Comparison of ENCODE assay signal across 17 cellular contexts in the genomic region with DNA sequence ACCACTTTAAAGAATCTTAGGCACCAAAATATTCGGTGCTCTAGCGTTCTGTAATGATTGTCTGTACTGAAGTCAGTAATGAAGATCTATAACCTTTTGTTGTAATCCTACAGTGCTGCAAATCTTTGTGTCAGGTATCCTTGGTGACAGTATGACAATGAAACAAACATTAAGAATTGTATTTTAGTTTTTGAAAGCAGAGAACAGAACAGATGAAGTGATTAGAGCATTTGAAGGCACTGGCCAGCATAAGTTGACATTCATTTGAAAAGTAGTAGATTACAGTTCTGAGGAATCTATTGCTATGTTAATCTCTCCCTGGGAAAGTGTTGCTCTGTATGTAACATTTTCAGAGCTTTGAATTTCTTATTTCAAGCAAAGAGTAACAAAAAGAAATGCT.
DNase-seq lines count a peak whose midpoint lies in the region; ATAC-seq and TF ChIP-seq lines count a peak whose summit lies in the region.
"Had no signal": no experiment of that assay in that cellular context is flagged by ENCODE, and none has a peak within 500 bp of the region (broad histone marks: within the 10 kb centered on the region; RNA-seq: fewer than 3 reads in every experiment).

No MANE protein-coding gene starts in this region.

- H3K36me3 ChIP-seq in GM23338 (ENCODE audit: insufficient read depth) (no peaks in the 10 kb centered on the region), SU-DHL-6 (ENCODE audit: low read length) (no peaks in the 10 kb centered on the region)
- H3K36me3 ChIP-seq: BLaER1 treated with 17β-estradiol and CSF1 and Interleukin-3, amounts not matched to agents 10 nM and 100 nM had no signal

- H3K27me3 Mint-ChIP-seq in GM23338 (ENCODE audit: insufficient read depth, low read depth, poor library complexity) = no peaks in the 10 kb centered on the region
- H3K27me3 Mint-ChIP-seq: B cell; CD4-positive, alpha-beta T cell had no signal

- H3K9me3 ChIP-seq in SU-DHL-6 (ENCODE audit: insufficient read depth, low read length) = peaks cover 10% of the 10 kb centered on the region; the same call in 1 of the 2 replicates
- H3K9me3 ChIP-seq: A549 had no signal

- 0 out of 2 replicates have a peak overlapping the region, but pooled peaks have one; percentile 4 for H3K27ac Mint-ChIP-seq in GM23338
- H3K27ac Mint-ChIP-seq: B cell; CD4-positive, alpha-beta T cell; CD8-positive, alpha-beta T cell had no signal

- no peak overlapping the region for H3K27ac ChIP-seq in GM23338 (ENCODE audit: low read depth)
- no peak overlapping the region for H3K27ac ChIP-seq in SU-DHL-6 (ENCODE audit: low read depth, low read length)
- H3K27ac ChIP-seq: 22Rv1; A549; BLaER1 treated with 17β-estradiol and CSF1 and Interleukin-3, amounts not matched to agents 10 nM and 100 nM; C4-2B had no signal

- H3K79me2 ChIP-seq in GM23338 (replicated peaks; ENCODE audit: insufficient read depth) = no peaks in the 10 kb centered on the region
- H3K79me2 ChIP-seq in SU-DHL-6 (ENCODE audit: insufficient read depth, low read length) = no peaks in the 10 kb centered on the region

- H3K4me3 Mint-ChIP-seq in GM23338 = no peak overlapping the region
- H3K4me3 Mint-ChIP-seq: B cell; CD4-positive, alpha-beta T cell; CD8-positive, alpha-beta T cell had no signal

- no peak overlapping the region for H2AFZ ChIP-seq in GM23338
- peak overlapping the region; percentile 4 for H2AFZ ChIP-seq in SU-DHL-6 (ENCODE audit: low read depth, low read length, severe bottlenecking)

- H3K9me2 ChIP-seq in GM23338 (ENCODE audit: insufficient read depth) = no peaks in the 10 kb centered on the region
- H3K9me2 ChIP-seq in SU-DHL-6 (replicated peaks; ENCODE audit: insufficient read depth, low read length) = no peaks in the 10 kb centered on the region

- H3K9me3 Mint-ChIP-seq in GM23338 = peaks cover 28% of the 10 kb centered on the region

- no peak overlapping the region for H3K4me2 ChIP-seq in GM23338
- H3K4me2 ChIP-seq in SU-DHL-6 (ENCODE audit: low read depth, low read length, poor library complexity, severe bottlenecking) = no peak overlapping the region
- H3K4me2 ChIP-seq: A549; BLaER1 treated with 17β-estradiol and CSF1 and Interleukin-3, amounts not matched to agents 10 nM and 100 nM had no signal

- H3F3A ChIP-seq in GM23338 (replicated peaks; ENCODE audit: low read depth) (no peaks in the 10 kb centered on the region), SU-DHL-6 (ENCODE audit: insufficient read depth) (no peaks in the 10 kb centered on the region)

- H3K4me3 ChIP-seq in GM23338 = no peak overlapping the region
- H3K4me3 ChIP-seq in SU-DHL-6 (ENCODE audit: insufficient read depth, low read length, poor library complexity, severe bottlenecking) = no peak overlapping the region
- H3K4me3 ChIP-seq in retinal pigment epithelial cell (ENCODE audit: low read length) = no peak overlapping the region
- H3K4me3 ChIP-seq: A549; BLaER1 treated with 17β-estradiol and CSF1 and Interleukin-3, amounts not matched to agents 10 nM and 100 nM had no signal

- peaks cover 14% of the 10 kb centered on the region; the same call in 1 of the 2 replicates for H3K4me1 ChIP-seq in GM23338 (ENCODE audit: insufficient read depth)
- H3K4me1 ChIP-seq: A549; BLaER1 treated with 17β-estradiol and CSF1 and Interleukin-3, amounts not matched to agents 10 nM and 100 nM; Caco-2 had no signal

- DNase-seq in GM23338 (ENCODE audit: low spot score) (no peak), retinal pigment epithelial cell (ENCODE audit: low read depth) (peak; percentile 44)
- DNase-seq: AML-193; Caco-2; Calu3; CD4-positive, alpha-beta T cell; CD8-positive, alpha-beta T cell; DMS79 treated with DMSO at 0.1 percent for 48 hours; GF-D8 had no signal

- TF ChIP-seq CTCF in GM23338 (conservative IDR thresholded peaks at IDR 0.05; ENCODE audit: low read depth in 2 of 2) (no peak), SU-DHL-6 (IDR thresholded peaks at IDR 0.05; ENCODE audit: insufficient read depth, low read length, poor library complexity, severe bottlenecking) (no peak), retinal pigment epithelial cell (conservative IDR thresholded peaks at IDR 0.05; ENCODE audit: low read depth, low read length) (no peak)

- H3K4me1 Mint-ChIP-seq in GM23338 = peaks cover 14% of the 10 kb centered on the region
- H3K4me1 Mint-ChIP-seq: B cell had no signal

- no peaks in the 10 kb centered on the region for H3K27me3 ChIP-seq in GM23338 (ENCODE audit: insufficient read depth)
- H3K27me3 ChIP-seq in SU-DHL-6 (ENCODE audit: low read length) = no peaks in the 10 kb centered on the region
- H3K27me3 ChIP-seq: BLaER1 treated with 17β-estradiol and CSF1 and Interleukin-3, amounts not matched to agents 10 nM and 100 nM had no signal

- ATAC-seq in GM23338 (no peak), GM19455 (IDR thresholded peaks at IDR 0.05; ENCODE audit: unreplicated experiment) (no peak), HG02973 (IDR thresholded peaks at IDR 0.05; ENCODE audit: unreplicated experiment) (no peak)
- ATAC-seq: A549; CD8-positive, alpha-beta T cell had no signal

- H3K36me3 Mint-ChIP-seq in GM23338 (ENCODE audit: low read depth) = peaks cover 23% of the 10 kb centered on the region
- H3K36me3 Mint-ChIP-seq: CD8-positive, alpha-beta T cell had no signal

- H3K9ac ChIP-seq in SU-DHL-6 (ENCODE audit: low read length) = no peak overlapping the region
- H3K9ac ChIP-seq: BLaER1 treated with 17β-estradiol and CSF1 and Interleukin-3, amounts not matched to agents 10 nM and 100 nM had no signal

- no peaks in the 10 kb centered on the region for H4K20me1 ChIP-seq in GM23338 (replicated peaks; ENCODE audit: insufficient read depth)
- H4K20me1 ChIP-seq in SU-DHL-6 (ENCODE audit: low read depth, low read length) = no peaks in the 10 kb centered on the region
- H4K20me1 ChIP-seq: BLaER1 treated with 17β-estradiol and CSF1 and Interleukin-3, amounts not matched to agents 10 nM and 100 nM had no signal

TF ChIP-seq in GM23338, 12 proteins besides CTCF, POLR2A, EP300 and RAD21 (continues in another document):
- TF ChIP-seq, protein P1, sequence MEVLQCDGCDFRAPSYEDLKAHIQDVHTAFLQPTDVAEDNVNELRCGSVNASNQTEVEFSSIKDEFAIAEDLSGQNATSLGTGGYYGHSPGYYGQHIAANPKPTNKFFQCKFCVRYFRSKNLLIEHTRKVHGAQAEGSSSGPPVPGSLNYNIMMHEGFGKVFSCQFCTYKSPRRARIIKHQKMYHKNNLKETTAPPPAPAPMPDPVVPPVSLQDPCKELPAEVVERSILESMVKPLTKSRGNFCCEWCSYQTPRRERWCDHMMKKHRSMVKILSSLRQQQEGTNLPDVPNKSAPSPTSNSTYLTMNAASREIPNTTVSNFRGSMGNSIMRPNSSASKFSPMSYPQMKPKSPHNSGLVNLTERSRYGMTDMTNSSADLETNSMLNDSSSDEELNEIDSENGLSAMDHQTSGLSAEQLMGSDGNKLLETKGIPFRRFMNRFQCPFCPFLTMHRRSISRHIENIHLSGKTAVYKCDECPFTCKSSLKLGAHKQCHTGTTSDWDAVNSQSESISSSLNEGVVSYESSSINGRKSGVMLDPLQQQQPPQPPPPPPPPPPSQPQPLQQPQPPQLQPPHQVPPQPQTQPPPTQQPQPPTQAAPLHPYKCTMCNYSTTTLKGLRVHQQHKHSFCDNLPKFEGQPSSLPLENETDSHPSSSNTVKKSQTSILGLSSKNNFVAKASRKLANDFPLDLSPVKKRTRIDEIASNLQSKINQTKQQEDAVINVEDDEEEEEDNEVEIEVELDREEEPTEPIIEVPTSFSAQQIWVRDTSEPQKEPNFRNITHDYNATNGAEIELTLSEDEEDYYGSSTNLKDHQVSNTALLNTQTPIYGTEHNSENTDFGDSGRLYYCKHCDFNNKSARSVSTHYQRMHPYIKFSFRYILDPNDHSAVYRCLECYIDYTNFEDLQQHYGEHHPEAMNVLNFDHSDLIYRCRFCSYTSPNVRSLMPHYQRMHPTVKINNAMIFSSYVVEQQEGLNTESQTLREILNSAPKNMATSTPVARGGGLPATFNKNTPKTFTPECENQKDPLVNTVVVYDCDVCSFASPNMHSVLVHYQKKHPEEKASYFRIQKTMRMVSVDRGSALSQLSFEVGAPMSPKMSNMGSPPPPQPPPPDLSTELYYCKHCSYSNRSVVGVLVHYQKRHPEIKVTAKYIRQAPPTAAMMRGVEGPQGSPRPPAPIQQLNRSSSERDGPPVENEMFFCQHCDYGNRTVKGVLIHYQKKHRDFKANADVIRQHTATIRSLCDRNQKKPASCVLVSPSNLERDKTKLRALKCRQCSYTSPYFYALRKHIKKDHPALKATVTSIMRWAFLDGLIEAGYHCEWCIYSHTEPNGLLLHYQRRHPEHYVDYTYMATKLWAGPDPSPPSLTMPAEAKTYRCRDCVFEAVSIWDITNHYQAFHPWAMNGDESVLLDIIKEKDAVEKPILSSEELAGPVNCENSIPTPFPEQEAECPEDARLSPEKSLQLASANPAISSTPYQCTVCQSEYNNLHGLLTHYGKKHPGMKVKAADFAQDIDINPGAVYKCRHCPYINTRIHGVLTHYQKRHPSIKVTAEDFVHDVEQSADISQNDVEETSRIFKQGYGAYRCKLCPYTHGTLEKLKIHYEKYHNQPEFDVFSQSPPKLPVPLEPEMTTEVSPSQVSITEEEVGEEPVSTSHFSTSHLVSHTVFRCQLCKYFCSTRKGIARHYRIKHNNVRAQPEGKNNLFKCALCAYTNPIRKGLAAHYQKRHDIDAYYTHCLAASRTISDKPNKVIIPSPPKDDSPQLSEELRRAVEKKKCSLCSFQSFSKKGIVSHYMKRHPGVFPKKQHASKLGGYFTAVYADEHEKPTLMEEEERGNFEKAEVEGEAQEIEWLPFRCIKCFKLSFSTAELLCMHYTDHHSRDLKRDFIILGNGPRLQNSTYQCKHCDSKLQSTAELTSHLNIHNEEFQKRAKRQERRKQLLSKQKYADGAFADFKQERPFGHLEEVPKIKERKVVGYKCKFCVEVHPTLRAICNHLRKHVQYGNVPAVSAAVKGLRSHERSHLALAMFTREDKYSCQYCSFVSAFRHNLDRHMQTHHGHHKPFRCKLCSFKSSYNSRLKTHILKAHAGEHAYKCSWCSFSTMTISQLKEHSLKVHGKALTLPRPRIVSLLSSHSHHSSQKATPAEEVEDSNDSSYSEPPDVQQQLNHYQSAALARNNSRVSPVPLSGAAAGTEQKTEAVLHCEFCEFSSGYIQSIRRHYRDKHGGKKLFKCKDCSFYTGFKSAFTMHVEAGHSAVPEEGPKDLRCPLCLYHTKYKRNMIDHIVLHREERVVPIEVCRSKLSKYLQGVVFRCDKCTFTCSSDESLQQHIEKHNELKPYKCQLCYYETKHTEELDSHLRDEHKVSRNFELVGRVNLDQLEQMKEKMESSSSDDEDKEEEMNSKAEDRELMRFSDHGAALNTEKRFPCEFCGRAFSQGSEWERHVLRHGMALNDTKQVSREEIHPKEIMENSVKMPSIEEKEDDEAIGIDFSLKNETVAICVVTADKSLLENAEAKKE (CRISPR knock-in tag; IDR thresholded peaks at IDR 0.05) = no peak
- TF ChIP-seq EZH2phosphoT487 (IDR thresholded peaks at IDR 0.05; ENCODE audit: unreplicated experiment) (no peak), NANOG (IDR thresholded peaks at IDR 0.05; ENCODE audit: borderline replicate concordance) (no peak), EZH2 (IDR thresholded peaks at IDR 0.05; ENCODE audit: low read depth, unreplicated experiment) (no peak)
